7 cellular contexts compared by ENCODE assay signal in the genomic region with DNA sequence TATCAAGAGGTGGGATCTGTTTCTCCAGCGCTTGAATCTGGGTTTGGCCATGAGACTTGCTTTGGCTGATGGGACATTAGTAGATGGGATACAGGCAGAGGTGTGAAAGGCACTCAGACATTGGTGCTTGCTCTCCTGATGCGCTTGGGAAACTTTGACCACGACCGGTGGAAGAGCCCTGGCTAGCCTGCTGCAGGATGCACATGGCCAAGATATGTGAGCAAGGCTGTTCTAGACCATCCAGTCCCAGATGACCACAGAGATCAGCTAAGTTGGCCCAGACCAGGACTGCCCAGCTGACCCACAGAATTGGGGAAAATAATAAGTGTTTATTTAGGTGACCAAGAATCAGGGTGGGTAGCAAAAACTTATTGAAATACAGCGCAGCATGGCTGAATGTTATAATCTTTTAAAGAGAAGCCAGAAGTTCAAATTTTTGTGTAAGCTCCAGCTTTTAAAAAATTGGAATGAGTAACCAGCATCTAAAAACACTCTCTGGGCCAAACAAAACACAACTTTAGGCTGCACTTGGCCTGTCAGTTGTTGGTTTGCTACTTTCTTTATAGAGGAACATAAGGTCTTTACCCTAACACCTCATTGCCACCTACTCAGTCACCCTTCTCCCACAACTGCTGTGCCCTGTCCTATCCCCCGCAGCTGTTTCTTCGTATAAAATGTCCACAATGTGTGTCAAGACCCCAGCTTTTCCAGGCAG. TPM values are rescaled to one million over a fixed set of nuclear protein-coding genes. Genes with fewer than 3 reads are reported as not detected.
DNase-seq lines count a peak whose midpoint lies in the region; ATAC-seq and TF ChIP-seq lines count a peak whose summit lies in the region.
"Not testable (repeated sequence)": the region's sequence is repeated elsewhere in the genome, so short reads cannot be mapped to it uniquely, and the experiment has no call there.

No MANE protein-coding gene starts in this region.

- TF ChIP-seq POLR2A in gastroesophageal sphincter (IDR thresholded peaks at IDR 0.05); tibial nerve (IDR thresholded peaks at IDR 0.05): not testable (repeated sequence)

- H3K27ac ChIP-seq in coronary artery, gastroesophageal sphincter, tibial nerve: not testable (repeated sequence)

- H3K4me1 ChIP-seq in gastroesophageal sphincter, tibial nerve: not testable (repeated sequence)

- intact Hi-C loops in left ventricle myocardium superior (cut with micrococcal nuclease); posterior vena cava (cut with DNase I): not testable (repeated sequence)

- H3K9me3 ChIP-seq in gastroesophageal sphincter, tibial nerve: not testable (repeated sequence)

- not testable (repeated sequence) for H3K27me3 ChIP-seq in gastroesophageal sphincter, tibial nerve

- WGBS in gastroesophageal sphincter (ENCODE audit: low coverage in 1 of 2), 2 donors, result no CpG with 5 or more reads among the region's 7 CpGs
- WGBS in tibial nerve, 2 donors, result 60 to 61% methylated on average over 3 to 6 of the region's 7 CpGs

- not testable (repeated sequence) for H3K4me3 ChIP-seq in coronary artery, gastroesophageal sphincter, tibial nerve

- DNase-seq in LHCN-M2 (ENCODE audit: low read depth), result peak; percentile 25
- DNase-seq in astrocyte of the hippocampus (ENCODE audit: low read depth, low spot score), result peak; percentile 26
- DNase-seq in coronary artery (ENCODE audit: low spot score), result peak; percentile 50
- DNase-seq in left ventricle myocardium superior, result peak; percentile 27
- DNase-seq in posterior vena cava (ENCODE audit: low spot score), result peak; percentile 71
- peak; percentile 12 to 21 for DNase-seq in tibial nerve (ENCODE audit: low spot score in 2 of 2)

- H3K36me3 ChIP-seq in gastroesophageal sphincter, tibial nerve: not testable (repeated sequence)

- ATAC-seq in gastroesophageal sphincter (peak; percentile 48), left ventricle myocardium superior (peak; percentile 36)

- not testable (repeated sequence) for TF ChIP-seq EP300 in gastroesophageal sphincter (IDR thresholded peaks at IDR 0.05); tibial nerve (IDR thresholded peaks at IDR 0.05)

- not testable (repeated sequence) for TF ChIP-seq CTCF in coronary artery (IDR thresholded peaks at IDR 0.05); gastroesophageal sphincter (IDR thresholded peaks at IDR 0.05); tibial nerve (IDR thresholded peaks at IDR 0.05)

RNA-seq across cellular contexts. Expression of a gene that starts 35.9 kb away (rescaled TPM):
- total RNA-seq in LHCN-M2 (2014; rRNA removed) (71.5 and 107 TPM in 2 replicates), gastroesophageal sphincter (100 to 1,000 TPM in 3 of 4 donors, 10 to 100 TPM in 1; 81.1 to 170 (median 147) TPM), left ventricle myocardium superior (161 TPM), posterior vena cava (10 to 100 TPM; 41.8 to 58.5 TPM), tibial nerve (100 to 1,000 TPM; 134 to 261 (median 180) TPM)
- 112 TPM for polyA plus RNA-seq in LHCN-M2 (2012)

RNA-seq across cellular contexts. Expression of a gene that starts 43.4 kb away (rescaled TPM):
- total RNA-seq in LHCN-M2 (2014; rRNA removed) (3.6 and 4.8 TPM in 2 replicates), gastroesophageal sphincter (10 to 100 TPM in 2 of 4 donors, 1 to 10 TPM in 2; 8.2 to 19.5 (median 9.9) TPM), left ventricle myocardium superior (4.1 TPM), posterior vena cava (1 to 10 TPM; 7.9 to 8.4 TPM), tibial nerve (1 to 10 TPM; 3.5 to 8.7 (median 5.9) TPM)
- polyA plus RNA-seq in LHCN-M2 (2012), result 3.5 TPM

Comparison
In these comparisons a context has a peak if more than half of its experiments do, and no peak if none do; other contexts are left out.
1. DNase-seq: peak in every context shown above with its lines; median percentile 71 in posterior vena cava; 50 in coronary artery; 27 in left ventricle myocardium superior; 26 in astrocyte of the hippocampus; 25 in LHCN-M2; 16 in tibial nerve.